In genomic region chr7:14800664-14801063, GRCh38 we compare ENCODE assay signal across 19 cellular contexts.
DNase-seq lines count a peak whose midpoint lies in the region; ATAC-seq and TF ChIP-seq lines count a peak whose summit lies in the region.
"Had no signal": no experiment of that assay in that cellular context is flagged by ENCODE, and none has a peak within 500 bp of the region (broad histone marks: within the 10 kb centered on the region; RNA-seq: fewer than 3 reads in every experiment).

No MANE protein-coding gene starts in this region.

- H3K27me3 ChIP-seq in gastrocnemius medialis = no peaks in the 10 kb centered on the region
- no peaks in the 10 kb centered on the region for H3K27me3 ChIP-seq in skeletal muscle tissue (ENCODE audit: control insufficient read depth in 3 of 3, insufficient read depth in 3 of 3, low read length in 3 of 3)
- no peaks in the 10 kb centered on the region for H3K27me3 ChIP-seq in tibial artery
- H3K27me3 ChIP-seq: BE2C, BLaER1 had no signal

- TF ChIP-seq CTCF in gastrocnemius medialis (IDR thresholded peaks at IDR 0.05 in 4 of 5, conservative IDR thresholded peaks at IDR 0.05 in 1 of 5) (no peak), tibial artery (IDR thresholded peaks at IDR 0.05) (no peak)

- in situ Hi-C loops in gastrocnemius medialis (cut with MboI; ENCODE audit: low sequenced_read_pairs in 4 of 4) = no loop called here

- no peaks in the 10 kb centered on the region for H3K4me1 ChIP-seq in gastrocnemius medialis
- H3K4me1 ChIP-seq in skeletal muscle tissue (ENCODE audit: control insufficient read depth in 3 of 3, insufficient read depth in 3 of 3, low read length in 3 of 3) = peaks cover 0 to 3% (median 3%) of the 10 kb centered on the region in 3 donors
- H3K4me1 ChIP-seq in tibial artery = no peaks in the 10 kb centered on the region
- H3K4me1 ChIP-seq: BE2C, BLaER1, Caco-2 had no signal

- DNase-seq in HT1080 (ENCODE audit: low read depth) = peak; percentile 19
- peak; percentile 32 for DNase-seq in myocyte (ENCODE audit: low read depth)
- DNase-seq in gastrocnemius medialis = peak in 1 of 2 donors; percentile 78
- no peak for DNase-seq in tibial artery
- no peak for DNase-seq in amniotic stem cell (lab: John Stamatoyannopoulos, UW)
- DNase-seq: 8988T; ACHN; BE2C; C1 segment of cervical spinal cord; Caco-2; Calu3; CD4-positive, CD25-positive, alpha-beta regulatory T cell; CD8-positive, alpha-beta memory T cell; DMS79 treated with DMSO at 0.1 percent for 48 hours; GF-D8 had no signal

- H3K36me3 ChIP-seq in gastrocnemius medialis = no peaks in the 10 kb centered on the region
- no peaks in the 10 kb centered on the region for H3K36me3 ChIP-seq in skeletal muscle tissue (ENCODE audit: control insufficient read depth in 3 of 3, insufficient read depth in 3 of 3, low read length in 3 of 3)
- H3K36me3 ChIP-seq in tibial artery = no peaks in the 10 kb centered on the region
- H3K36me3 ChIP-seq: BE2C, BLaER1 had no signal

- H3K9ac ChIP-seq in skeletal muscle tissue (ENCODE audit: low read depth in 1 of 3, low read length in 3 of 3) = no peak overlapping the region
- H3K9ac ChIP-seq: BLaER1 had no signal

- no peak for TF ChIP-seq POLR2A in gastrocnemius medialis (IDR thresholded peaks at IDR 0.05)

- ATAC-seq in gastrocnemius medialis (peak; percentile 69 to 99), HG03139 (IDR thresholded peaks at IDR 0.05; ENCODE audit: unreplicated experiment) (no peak), HG03135 (IDR thresholded peaks at IDR 0.05; ENCODE audit: unreplicated experiment) (no peak)

- peak overlapping the region in 2 of 4 donors; percentile 65 to 67 for H3K27ac ChIP-seq in gastrocnemius medialis
- H3K27ac ChIP-seq in skeletal muscle tissue (ENCODE audit: low read depth, low read length) = peak overlapping the region; percentile 1
- no peak overlapping the region for H3K27ac ChIP-seq in tibial artery
- H3K27ac ChIP-seq: BLaER1 had no signal

- no peaks in the 10 kb centered on the region for H3K9me3 ChIP-seq in gastrocnemius medialis
- no peaks in the 10 kb centered on the region for H3K9me3 ChIP-seq in skeletal muscle tissue (ENCODE audit: control insufficient read depth in 3 of 3, low read length in 3 of 3)
- H3K9me3 ChIP-seq in tibial artery = no peaks in the 10 kb centered on the region
- H3K9me3 ChIP-seq: BE2C, BLaER1, Caco-2 had no signal

- intact Hi-C loops in gastrocnemius medialis (cut with DNase I; ENCODE audit: low total_unique reads) (no loop called here), tibial artery (cut with DNase I; ENCODE audit: low total_unique reads) (no loop called here)

- H3K4me3 ChIP-seq in gastrocnemius medialis = no peak overlapping the region
- no peak overlapping the region for H3K4me3 ChIP-seq in skeletal muscle tissue (ENCODE audit: low read length in 3 of 3)
- H3K4me3 ChIP-seq in tibial artery = no peak overlapping the region
- H3K4me3 ChIP-seq: BLaER1 had no signal

Comparison
In these comparisons a context has a peak if more than half of its experiments do, and no peak if none do; other contexts are left out.
1. DNase-seq: peak in HT1080 (single experiment) and myocyte (single experiment); none in tibial artery (0 of 2) and amniotic stem cell (single experiment).
2. ATAC-seq: peak in gastrocnemius medialis (2 of 2); none in HG03139 (single experiment) and HG03135 (single experiment).